Comparison of ENCODE assay signal across 8 cellular contexts in the genomic region with DNA sequence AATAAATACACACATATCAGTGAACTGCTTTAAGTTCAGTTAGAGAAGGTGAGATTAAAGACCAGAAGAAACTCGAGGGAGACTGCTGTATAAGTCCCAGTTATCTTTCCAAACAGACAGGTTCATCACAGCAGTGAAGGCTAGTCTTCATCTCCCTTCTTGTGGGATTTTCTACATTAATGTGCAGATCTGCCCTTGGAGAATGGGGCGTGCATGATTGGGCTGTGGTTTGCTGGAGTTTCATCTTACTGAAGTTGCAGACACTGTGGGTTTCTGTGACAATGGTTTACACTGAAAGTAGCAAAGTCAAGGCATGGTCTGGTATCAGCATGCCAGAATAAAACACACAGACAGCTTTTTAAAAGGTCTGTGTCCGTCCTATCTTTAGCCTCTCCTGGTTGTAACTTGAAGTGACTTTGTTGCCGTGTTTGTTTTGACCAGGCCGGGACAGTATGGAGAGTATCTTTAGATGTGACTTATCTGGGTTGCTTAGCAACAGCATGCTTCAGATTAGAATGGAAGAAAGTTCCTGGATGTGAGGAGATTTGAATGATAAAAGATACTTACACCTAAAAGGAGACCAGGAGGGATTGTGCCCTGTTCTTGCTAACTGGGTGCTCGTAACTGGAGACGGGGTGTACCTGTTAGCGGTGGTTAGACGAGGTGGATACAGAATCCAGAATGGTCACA. TPM values are rescaled to one million over a fixed set of nuclear protein-coding genes. Genes with fewer than 3 reads are reported as not detected.
DNase-seq lines count a peak whose midpoint lies in the region; ATAC-seq and TF ChIP-seq lines count a peak whose summit lies in the region.

No MANE protein-coding gene starts in this region.

- no peak for ATAC-seq in HG03175 (IDR thresholded peaks at IDR 0.05; ENCODE audit: unreplicated experiment)

- H3K4me3 ChIP-seq in H7 (ENCODE audit: insufficient read depth, low read depth, low read length) (no peak overlapping the region), WI38 (ENCODE audit: low read depth, low read length) (peak overlapping the region; percentile 88), skin epidermis (peak overlapping the region in 6 of 7 experiments; percentile 49 to 89 (median 76)), neuronal stem cell (ENCODE audit: low read length in 2 of 2) (peak overlapping the region in 1 of 2 donors; percentile 77)

- TF ChIP-seq CTCF in WI38 (IDR thresholded peaks at IDR 0.05; ENCODE audit: low read depth, low read length) = no peak

- H3K4me2 ChIP-seq in neuronal stem cell (ENCODE audit: insufficient read depth, low read length, poor library complexity, severe bottlenecking) = no peak overlapping the region

- H2BK5ac ChIP-seq in neuronal stem cell (ENCODE audit: low read length) = no peak overlapping the region

- H3K23ac ChIP-seq in neuronal stem cell (ENCODE audit: low read depth, low read length, poor library complexity) = no peak overlapping the region

- no peak overlapping the region for H2BK120ac ChIP-seq in neuronal stem cell (ENCODE audit: low read depth, low read length)

- H3K14ac ChIP-seq in neuronal stem cell (ENCODE audit: low read length) = no peak overlapping the region

- H3K4me1 ChIP-seq in neuronal stem cell (ENCODE audit: control insufficient read depth in 2 of 2, insufficient read depth in 1 of 2, low read depth in 1 of 2, low read length in 2 of 2) = peaks cover 17 to 21% of the 10 kb centered on the region in 2 donors

- no CpG with 5 or more reads among the region's 9 CpGs for WGBS in neuronal stem cell (ENCODE audit: extremely low coverage in 2 of 2, insufficient read length in 2 of 2, insufficient replicate concordance in 1 of 2), 2 donors

- no peak overlapping the region for H4K8ac ChIP-seq in neuronal stem cell (ENCODE audit: low read depth, low read length)

- H2AK5ac ChIP-seq in neuronal stem cell (ENCODE audit: low read depth, low read length) = no peak overlapping the region

- H3K9me3 ChIP-seq in neuronal stem cell (replicated peaks in 1 of 2; ENCODE audit: control insufficient read depth in 2 of 2, insufficient read depth in 1 of 2, low read depth in 1 of 2, low read length in 2 of 2) = peaks cover 0 to 2% of the 10 kb centered on the region in 2 donors

- H3K27ac ChIP-seq in skin epidermis = peak overlapping the region in 11 of 21 experiments; percentile 86 to 99 (median 96)
- H3K27ac ChIP-seq in neuronal stem cell (replicated peaks; ENCODE audit: low read length) = no peak overlapping the region

- H3K4ac ChIP-seq in neuronal stem cell (ENCODE audit: low read length) = no peak overlapping the region

- no peak overlapping the region for H3K9ac ChIP-seq in neuronal stem cell (ENCODE audit: low read depth, low read length, poor library complexity)

- H3K27me3 ChIP-seq in H7 (ENCODE audit: control insufficient read depth, insufficient read depth, low read length) (no peaks in the 10 kb centered on the region), neuronal stem cell (ENCODE audit: control insufficient read depth in 3 of 3, insufficient read depth in 3 of 3, low read depth in 1 of 3, low read length in 3 of 3) (no peaks in the 10 kb centered on the region)

- H4K91ac ChIP-seq in neuronal stem cell (ENCODE audit: low read depth, low read length, poor library complexity) = no peak overlapping the region

- H2BK12ac ChIP-seq in neuronal stem cell (ENCODE audit: low read length) = no peak overlapping the region

- H3K36me3 ChIP-seq in H7 (replicated peaks; ENCODE audit: control insufficient read depth, insufficient read depth, low read length) = no peaks in the 10 kb centered on the region
- peaks cover 0 to 13% of the 10 kb centered on the region in 2 donors for H3K36me3 ChIP-seq in neuronal stem cell (replicated peaks in 1 of 2; ENCODE audit: control insufficient read depth in 2 of 2, insufficient read depth in 2 of 2, low read length in 2 of 2)

- H3K79me1 ChIP-seq in neuronal stem cell (ENCODE audit: low read depth, low read length) = peaks cover 4% of the 10 kb centered on the region

- no peak overlapping the region for H2BK15ac ChIP-seq in neuronal stem cell (ENCODE audit: low read length)

- H2AFZ ChIP-seq in neuronal stem cell (ENCODE audit: low read length) = no peak overlapping the region

- no peak overlapping the region for H3K18ac ChIP-seq in neuronal stem cell (ENCODE audit: low read length)

- DNase-seq in H7 (peak; percentile 58), glomerular visceral epithelial cell (ENCODE audit: extremely low spot score) (peak; percentile 10), NCI-H2227 (lab: John Stamatoyannopoulos, UW; ENCODE audit: unreplicated experiment) (no peak), epidermal melanocyte (ENCODE audit: insufficient read length, low spot score) (no peak), neuronal stem cell (ENCODE audit: low spot score) (no peak)

RNA-seq across cellular contexts. Expression of a gene that starts 16.1 kb away (rescaled TPM):
- total RNA-seq in H7 (2014; rRNA removed; shearing (Covaris generic)) = 11.0 and 12.6 TPM in 2 replicates
- 60.5 TPM for polyA plus RNA-seq in neuronal stem cell (2013, experiment 1 of 2)
- 63.6 TPM for polyA plus RNA-seq in neuronal stem cell (2013, experiment 2 of 2)

RNA-seq across cellular contexts. Expression of a gene that starts 16.2 kb away (rescaled TPM):
- total RNA-seq in H7 (2014; rRNA removed; shearing (Covaris generic)) = 1.5 and 1.9 TPM in 2 replicates
- polyA plus RNA-seq in neuronal stem cell (2013, experiment 1 of 2) = 0.88 TPM
- 0.89 TPM for polyA plus RNA-seq in neuronal stem cell (2013, experiment 2 of 2)

RNA-seq across cellular contexts. Expression of a gene that starts 35.7 kb away (rescaled TPM):
- total RNA-seq in H7 (2014; rRNA removed; shearing (Covaris generic)) = not detected in 2 replicates
- polyA plus RNA-seq in neuronal stem cell (2013, experiment 1 of 2) = not detected
- not detected for polyA plus RNA-seq in neuronal stem cell (2013, experiment 2 of 2)

RNA-seq across cellular contexts. Expression of a gene that starts 41.3 kb away (rescaled TPM):
- total RNA-seq in H7 (2014; rRNA removed; shearing (Covaris generic)) = 8.5 and 11.9 TPM in 2 replicates
- polyA plus RNA-seq in neuronal stem cell (2013, experiment 1 of 2) = 16.0 TPM
- polyA plus RNA-seq in neuronal stem cell (2013, experiment 2 of 2) = 15.9 TPM

RNA-seq across cellular contexts. Expression of a gene that starts 58.5 kb away (rescaled TPM):
- 11.6 and 12.4 TPM in 2 replicates for total RNA-seq in H7 (2014; rRNA removed; shearing (Covaris generic))
- polyA plus RNA-seq in neuronal stem cell (2013, experiment 1 of 2) = 12.6 TPM
- polyA plus RNA-seq in neuronal stem cell (2013, experiment 2 of 2) = 12.6 TPM

Comparison
In these comparisons a context has a peak if more than half of its experiments do, and no peak if none do; other contexts are left out.
1. DNase-seq: peak in H7 (single experiment) and glomerular visceral epithelial cell (single experiment); none in NCI-H2227 (single experiment), epidermal melanocyte (single experiment) and neuronal stem cell (single experiment).